4 cellular contexts compared by ENCODE assay signal in the genomic region with DNA sequence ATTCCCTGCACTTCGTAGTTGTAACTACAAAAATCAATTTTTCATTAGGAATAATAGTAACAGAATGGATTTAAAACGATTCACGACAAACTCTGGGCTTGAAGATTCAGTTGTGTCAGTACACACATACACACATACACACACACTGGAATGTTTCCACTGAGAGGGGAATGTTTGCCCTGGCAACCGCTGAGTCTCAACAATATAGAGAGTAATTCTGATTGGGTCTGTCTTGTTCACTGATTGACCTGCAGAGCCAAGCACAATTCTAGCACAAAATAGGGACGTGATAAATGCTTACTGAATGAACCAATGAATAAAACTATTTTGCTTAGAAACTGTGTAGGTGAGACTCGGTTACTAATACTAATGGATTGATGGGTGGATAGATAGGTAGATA.
TF ChIP-seq lines count a peak whose summit lies in the region.

No MANE protein-coding gene starts in this region.

TF ChIP-seq in SK-N-SH, 30 proteins besides CTCF, POLR2A, EP300 and RAD21 (continued from another document):
- TF ChIP-seq TEAD4 (IDR thresholded peaks at IDR 0.05; ENCODE audit: borderline replicate concordance, insufficient read depth) (no peak), FOSL2 (IDR thresholded peaks at IDR 0.05; ENCODE audit: borderline replicate concordance, low read depth) (no peak), FOXJ3 (CRISPR knock-in tag; IDR thresholded peaks at IDR 0.05) (no peak), RFX5 (IDR thresholded peaks at IDR 0.05; ENCODE audit: low read length) (peak; percentile 66; the same call in 1 of the 2 replicates)
- TF ChIP-seq, protein P1, sequence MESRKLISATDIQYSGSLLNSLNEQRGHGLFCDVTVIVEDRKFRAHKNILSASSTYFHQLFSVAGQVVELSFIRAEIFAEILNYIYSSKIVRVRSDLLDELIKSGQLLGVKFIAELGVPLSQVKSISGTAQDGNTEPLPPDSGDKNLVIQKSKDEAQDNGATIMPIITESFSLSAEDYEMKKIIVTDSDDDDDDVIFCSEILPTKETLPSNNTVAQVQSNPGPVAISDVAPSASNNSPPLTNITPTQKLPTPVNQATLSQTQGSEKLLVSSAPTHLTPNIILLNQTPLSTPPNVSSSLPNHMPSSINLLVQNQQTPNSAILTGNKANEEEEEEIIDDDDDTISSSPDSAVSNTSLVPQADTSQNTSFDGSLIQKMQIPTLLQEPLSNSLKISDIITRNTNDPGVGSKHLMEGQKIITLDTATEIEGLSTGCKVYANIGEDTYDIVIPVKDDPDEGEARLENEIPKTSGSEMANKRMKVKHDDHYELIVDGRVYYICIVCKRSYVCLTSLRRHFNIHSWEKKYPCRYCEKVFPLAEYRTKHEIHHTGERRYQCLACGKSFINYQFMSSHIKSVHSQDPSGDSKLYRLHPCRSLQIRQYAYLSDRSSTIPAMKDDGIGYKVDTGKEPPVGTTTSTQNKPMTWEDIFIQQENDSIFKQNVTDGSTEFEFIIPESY (IDR thresholded peaks at IDR 0.05; ENCODE audit: borderline replicate concordance, low read depth) = no peak
- TF ChIP-seq, protein P2, sequence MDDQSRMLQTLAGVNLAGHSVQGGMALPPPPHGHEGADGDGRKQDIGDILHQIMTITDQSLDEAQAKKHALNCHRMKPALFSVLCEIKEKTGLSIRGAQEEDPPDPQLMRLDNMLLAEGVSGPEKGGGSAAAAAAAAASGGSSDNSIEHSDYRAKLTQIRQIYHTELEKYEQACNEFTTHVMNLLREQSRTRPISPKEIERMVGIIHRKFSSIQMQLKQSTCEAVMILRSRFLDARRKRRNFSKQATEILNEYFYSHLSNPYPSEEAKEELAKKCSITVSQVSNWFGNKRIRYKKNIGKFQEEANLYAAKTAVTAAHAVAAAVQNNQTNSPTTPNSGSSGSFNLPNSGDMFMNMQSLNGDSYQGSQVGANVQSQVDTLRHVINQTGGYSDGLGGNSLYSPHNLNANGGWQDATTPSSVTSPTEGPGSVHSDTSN (IDR thresholded peaks at IDR 0.05) = no peak
- TF ChIP-seq, protein P3, sequence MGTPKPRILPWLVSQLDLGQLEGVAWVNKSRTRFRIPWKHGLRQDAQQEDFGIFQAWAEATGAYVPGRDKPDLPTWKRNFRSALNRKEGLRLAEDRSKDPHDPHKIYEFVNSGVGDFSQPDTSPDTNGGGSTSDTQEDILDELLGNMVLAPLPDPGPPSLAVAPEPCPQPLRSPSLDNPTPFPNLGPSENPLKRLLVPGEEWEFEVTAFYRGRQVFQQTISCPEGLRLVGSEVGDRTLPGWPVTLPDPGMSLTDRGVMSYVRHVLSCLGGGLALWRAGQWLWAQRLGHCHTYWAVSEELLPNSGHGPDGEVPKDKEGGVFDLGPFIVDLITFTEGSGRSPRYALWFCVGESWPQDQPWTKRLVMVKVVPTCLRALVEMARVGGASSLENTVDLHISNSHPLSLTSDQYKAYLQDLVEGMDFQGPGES (IDR thresholded peaks at IDR 0.05; ENCODE audit: low read depth, low read length) = no peak

TF ChIP-seq in SK-N-SH treated with all-trans-retinoic acid at 6 μM for 48 hours, 23 proteins besides CTCF, POLR2A, EP300 and RAD21 (continued from another document):
- TF ChIP-seq CSDC2 (CRISPR knock-in tag; IDR thresholded peaks at IDR 0.05) (no peak), ZNF8 (CRISPR knock-in tag; IDR thresholded peaks at IDR 0.05) (no peak), BACH2 (CRISPR knock-in tag; IDR thresholded peaks at IDR 0.05; ENCODE audit: borderline replicate concordance) (no peak), ZFP3 (CRISPR knock-in tag; IDR thresholded peaks at IDR 0.05) (no peak), ZNF565 (CRISPR knock-in tag; conservative IDR thresholded peaks at IDR 0.05; ENCODE audit: low read depth) (no peak), TCF4 (CRISPR knock-in tag; IDR thresholded peaks at IDR 0.05; ENCODE audit: borderline replicate concordance) (no peak), RARB (CRISPR knock-in tag; IDR thresholded peaks at IDR 0.05) (no peak), ZC3H10 (CRISPR knock-in tag; IDR thresholded peaks at IDR 0.05) (no peak), ARNTL (CRISPR knock-in tag; IDR thresholded peaks at IDR 0.05; ENCODE audit: borderline replicate concordance, low read depth) (no peak), GLIS3 (CRISPR knock-in tag; IDR thresholded peaks at IDR 0.05) (no peak), TOX (CRISPR knock-in tag; IDR thresholded peaks at IDR 0.05; ENCODE audit: borderline replicate concordance) (no peak), OSR1 (CRISPR knock-in tag; IDR thresholded peaks at IDR 0.05) (no peak), ISL1 (CRISPR knock-in tag; IDR thresholded peaks at IDR 0.05) (no peak)
- TF ChIP-seq, protein P4, sequence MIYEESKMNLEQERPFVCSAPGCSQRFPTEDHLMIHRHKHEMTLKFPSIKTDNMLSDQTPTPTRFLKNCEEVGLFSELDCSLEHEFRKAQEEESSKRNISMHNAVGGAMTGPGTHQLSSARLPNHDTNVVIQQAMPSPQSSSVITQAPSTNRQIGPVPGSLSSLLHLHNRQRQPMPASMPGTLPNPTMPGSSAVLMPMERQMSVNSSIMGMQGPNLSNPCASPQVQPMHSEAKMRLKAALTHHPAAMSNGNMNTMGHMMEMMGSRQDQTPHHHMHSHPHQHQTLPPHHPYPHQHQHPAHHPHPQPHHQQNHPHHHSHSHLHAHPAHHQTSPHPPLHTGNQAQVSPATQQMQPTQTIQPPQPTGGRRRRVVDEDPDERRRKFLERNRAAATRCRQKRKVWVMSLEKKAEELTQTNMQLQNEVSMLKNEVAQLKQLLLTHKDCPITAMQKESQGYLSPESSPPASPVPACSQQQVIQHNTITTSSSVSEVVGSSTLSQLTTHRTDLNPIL (CRISPR knock-in tag; IDR thresholded peaks at IDR 0.05; ENCODE audit: low read depth) = no peak
- TF ChIP-seq, protein P5, sequence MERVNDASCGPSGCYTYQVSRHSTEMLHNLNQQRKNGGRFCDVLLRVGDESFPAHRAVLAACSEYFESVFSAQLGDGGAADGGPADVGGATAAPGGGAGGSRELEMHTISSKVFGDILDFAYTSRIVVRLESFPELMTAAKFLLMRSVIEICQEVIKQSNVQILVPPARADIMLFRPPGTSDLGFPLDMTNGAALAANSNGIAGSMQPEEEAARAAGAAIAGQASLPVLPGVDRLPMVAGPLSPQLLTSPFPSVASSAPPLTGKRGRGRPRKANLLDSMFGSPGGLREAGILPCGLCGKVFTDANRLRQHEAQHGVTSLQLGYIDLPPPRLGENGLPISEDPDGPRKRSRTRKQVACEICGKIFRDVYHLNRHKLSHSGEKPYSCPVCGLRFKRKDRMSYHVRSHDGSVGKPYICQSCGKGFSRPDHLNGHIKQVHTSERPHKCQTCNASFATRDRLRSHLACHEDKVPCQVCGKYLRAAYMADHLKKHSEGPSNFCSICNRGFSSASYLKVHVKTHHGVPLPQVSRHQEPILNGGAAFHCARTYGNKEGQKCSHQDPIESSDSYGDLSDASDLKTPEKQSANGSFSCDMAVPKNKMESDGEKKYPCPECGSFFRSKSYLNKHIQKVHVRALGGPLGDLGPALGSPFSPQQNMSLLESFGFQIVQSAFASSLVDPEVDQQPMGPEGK (CRISPR knock-in tag; IDR thresholded peaks at IDR 0.05; ENCODE audit: borderline replicate concordance) = no peak
TF ChIP-seq in SK-N-SH treated with all-trans-retinoic acid at 6 μM for 48 hours: peak in this region for 0.

TF ChIP-seq in A549, 52 proteins besides CTCF, POLR2A, EP300 and RAD21:
- TF ChIP-seq RFX5 (IDR thresholded peaks at IDR 0.05) = 0 out of 2 replicates have a peak, but pooled peaks have one; percentile 47
- TF ChIP-seq MYC (IDR thresholded peaks at IDR 0.05; ENCODE audit: borderline replicate concordance, low read length) = no peak

TF ChIP-seq in H1, 55 proteins besides CTCF, POLR2A, EP300 and RAD21 (continued from another document):
- TF ChIP-seq RFX5 (IDR thresholded peaks at IDR 0.05; ENCODE audit: borderline replicate concordance, low read depth, low read length) = peak; percentile 83
